ENCODE assay signal across 1 cellular context in the genomic region with DNA sequence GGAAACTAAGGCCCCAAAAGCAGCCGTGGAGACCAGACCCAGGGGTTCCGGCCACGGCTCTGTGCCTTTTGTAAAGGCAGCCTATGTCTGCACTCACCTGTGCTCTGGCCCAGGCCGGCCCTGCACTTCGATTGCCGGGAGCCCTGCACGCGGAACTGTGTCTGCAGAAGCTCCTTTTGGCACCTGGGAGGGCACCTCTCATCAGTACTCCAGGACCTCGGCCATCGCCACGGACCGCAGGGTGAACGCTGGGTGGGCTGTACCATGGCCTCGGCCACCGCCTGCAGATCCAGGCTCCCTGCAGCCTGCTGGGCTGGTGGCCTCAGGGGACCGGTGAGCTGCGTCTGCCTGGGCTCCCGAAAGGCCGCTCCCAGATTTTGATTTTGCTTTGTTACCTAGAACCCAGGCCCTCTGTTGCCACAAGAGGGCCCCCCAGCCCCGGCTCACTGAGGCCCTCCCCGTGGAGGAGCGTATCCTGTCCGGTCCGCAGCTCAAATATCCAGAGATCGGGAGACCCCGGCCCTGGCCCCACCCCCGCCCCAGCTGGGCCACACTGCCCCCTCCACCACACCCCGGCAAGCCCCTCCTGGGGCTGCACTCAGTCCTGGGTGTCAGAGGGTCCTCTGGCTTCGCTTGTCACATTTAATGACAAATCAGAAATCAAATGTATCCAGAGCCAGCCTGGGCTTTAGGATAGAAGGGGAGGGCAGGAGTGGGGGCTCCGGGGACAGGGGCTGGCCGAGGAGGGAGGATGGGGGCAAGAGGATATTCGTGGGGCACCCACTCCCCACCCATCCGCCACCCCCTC.
TF ChIP-seq lines count a peak whose summit lies in the region.

No MANE protein-coding gene starts in this region.

TF ChIP-seq in HepG2, 621 proteins besides CTCF, POLR2A, EP300 and RAD21 (continued from another document and continues in another):
- TF ChIP-seq ZNF687 (CRISPR knock-in tag; IDR thresholded peaks at IDR 0.05) (peak; percentile 66), SRY (CRISPR knock-in tag; IDR thresholded peaks at IDR 0.05) (0 out of 2 replicates have a peak, but pooled peaks have one; percentile 32), GABPB1 (CRISPR knock-in tag; IDR thresholded peaks at IDR 0.05) (peak; percentile 30; the same call in 1 of the 2 replicates), ZNF572 (CRISPR knock-in tag; IDR thresholded peaks at IDR 0.05) (0 out of 2 replicates have a peak, but pooled peaks have one; percentile 70), HMGXB4 (CRISPR knock-in tag; IDR thresholded peaks at IDR 0.05; ENCODE audit: borderline replicate concordance in 1 of 2, low read depth in 1 of 2) (peak in 1 of 2 experiments; percentile 34; a peak in 1 of 4 replicates), HIC2 (CRISPR knock-in tag; IDR thresholded peaks at IDR 0.05; ENCODE audit: low read depth) (no peak), FOSL2 (CRISPR knock-in tag; IDR thresholded peaks at IDR 0.05) (0 out of 2 replicates have a peak, but pooled peaks have one; percentile 4), ZFY (CRISPR knock-in tag; IDR thresholded peaks at IDR 0.05) (peak; percentile 25; the same call in 1 of the 2 replicates), SP2 (CRISPR knock-in tag; IDR thresholded peaks at IDR 0.05) (peak; percentile 13; the same call in 1 of the 2 replicates), RFXANK (CRISPR knock-in tag; IDR thresholded peaks at IDR 0.05) (no peak), TGIF2 (CRISPR knock-in tag; IDR thresholded peaks at IDR 0.05) (no peak), ZFX (CRISPR knock-in tag; IDR thresholded peaks at IDR 0.05; ENCODE audit: low read depth) (0 out of 2 replicates have a peak, but pooled peaks have one; percentile 0), MXD4 (CRISPR knock-in tag; IDR thresholded peaks at IDR 0.05) (no peak), ZBTB40 (IDR thresholded peaks at IDR 0.05) (no peak), ZBTB40 (CRISPR knock-in tag; IDR thresholded peaks at IDR 0.05) (0 out of 2 replicates have a peak, but pooled peaks have one; percentile 62), STAG1 (CRISPR knock-in tag; IDR thresholded peaks at IDR 0.05) (peak; percentile 90), HNF1B (CRISPR knock-in tag; IDR thresholded peaks at IDR 0.05) (peak; percentile 51; the same call in 1 of the 2 replicates), FOXO4 (CRISPR knock-in tag; conservative IDR thresholded peaks at IDR 0.05) (no peak), KDM2A (CRISPR knock-in tag; IDR thresholded peaks at IDR 0.05; ENCODE audit: borderline replicate concordance, low read depth) (0 out of 2 replicates have a peak, but pooled peaks have one; percentile 24)
- TF ChIP-seq, protein P1, sequence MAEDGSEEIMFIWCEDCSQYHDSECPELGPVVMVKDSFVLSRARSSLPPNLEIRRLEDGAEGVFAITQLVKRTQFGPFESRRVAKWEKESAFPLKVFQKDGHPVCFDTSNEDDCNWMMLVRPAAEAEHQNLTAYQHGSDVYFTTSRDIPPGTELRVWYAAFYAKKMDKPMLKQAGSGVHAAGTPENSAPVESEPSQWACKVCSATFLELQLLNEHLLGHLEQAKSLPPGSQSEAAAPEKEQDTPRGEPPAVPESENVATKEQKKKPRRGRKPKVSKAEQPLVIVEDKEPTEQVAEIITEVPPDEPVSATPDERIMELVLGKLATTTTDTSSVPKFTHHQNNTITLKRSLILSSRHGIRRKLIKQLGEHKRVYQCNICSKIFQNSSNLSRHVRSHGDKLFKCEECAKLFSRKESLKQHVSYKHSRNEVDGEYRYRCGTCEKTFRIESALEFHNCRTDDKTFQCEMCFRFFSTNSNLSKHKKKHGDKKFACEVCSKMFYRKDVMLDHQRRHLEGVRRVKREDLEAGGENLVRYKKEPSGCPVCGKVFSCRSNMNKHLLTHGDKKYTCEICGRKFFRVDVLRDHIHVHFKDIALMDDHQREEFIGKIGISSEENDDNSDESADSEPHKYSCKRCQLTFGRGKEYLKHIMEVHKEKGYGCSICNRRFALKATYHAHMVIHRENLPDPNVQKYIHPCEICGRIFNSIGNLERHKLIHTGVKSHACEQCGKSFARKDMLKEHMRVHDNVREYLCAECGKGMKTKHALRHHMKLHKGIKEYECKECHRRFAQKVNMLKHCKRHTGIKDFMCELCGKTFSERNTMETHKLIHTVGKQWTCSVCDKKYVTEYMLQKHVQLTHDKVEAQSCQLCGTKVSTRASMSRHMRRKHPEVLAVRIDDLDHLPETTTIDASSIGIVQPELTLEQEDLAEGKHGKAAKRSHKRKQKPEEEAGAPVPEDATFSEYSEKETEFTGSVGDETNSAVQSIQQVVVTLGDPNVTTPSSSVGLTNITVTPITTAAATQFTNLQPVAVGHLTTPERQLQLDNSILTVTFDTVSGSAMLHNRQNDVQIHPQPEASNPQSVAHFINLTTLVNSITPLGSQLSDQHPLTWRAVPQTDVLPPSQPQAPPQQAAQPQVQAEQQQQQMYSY (CRISPR knock-in tag; IDR thresholded peaks at IDR 0.05) = peak; percentile 79; the same call in 1 of the 2 replicates
